In genomic region chr4:10983274-10983673, GRCh38 we compare ENCODE assay signal across 11 cellular contexts.
DNase-seq lines count a peak whose midpoint lies in the region; ATAC-seq, FAIRE-seq and TF ChIP-seq lines count a peak whose summit lies in the region.
"Had no signal": no experiment of that assay in that cellular context is flagged by ENCODE, and none has a peak within 500 bp of the region (broad histone marks: within the 10 kb centered on the region; RNA-seq: fewer than 3 reads in every experiment).

No MANE protein-coding gene starts in this region.

- no TSS peak for BruUV-seq in K562 (replicated peaks; lab: Mats Ljungman, UMichigan)

- POLR2A ChIA-PET in K562 (lab: Yijun Ruan, JAX) = no interaction called here

- TF ChIP-seq RAD21 in K562 (CRISPR knock-in tag; conservative IDR thresholded peaks at IDR 0.05 in 1 of 2, IDR thresholded peaks at IDR 0.05 in 1 of 2) = no peak

- TF ChIP-seq POLR2A in K562 (conservative IDR thresholded peaks at IDR 0.05) = no peak
- no peak for TF ChIP-seq POLR2A in suprapubic skin (IDR thresholded peaks at IDR 0.05)

- H3K4me2 ChIP-seq in BLaER1 treated with 17β-estradiol and CSF1 and Interleukin-3, amounts not matched to agents 10 nM and 100 nM = peak overlapping the region; percentile 7 to 59 (median 34); a peak in 19 of 22 replicates
- no peak overlapping the region for H3K4me2 ChIP-seq in K562 (ENCODE audit: insufficient read depth, low read length)

- no peaks in the 10 kb centered on the region for H3K9me1 ChIP-seq in K562 (ENCODE audit: control insufficient read depth, insufficient read depth, low read length)

- no peaks in the 10 kb centered on the region for H3K36me3 ChIP-seq in BLaER1 treated with 17β-estradiol and CSF1 and Interleukin-3, amounts not matched to agents 10 nM and 100 nM
- H3K36me3 ChIP-seq in K562 (ENCODE audit: control insufficient read depth, insufficient read depth, low read length) (no peaks in the 10 kb centered on the region), kidney (ENCODE audit: control insufficient read depth in 1 of 2, insufficient read depth in 2 of 2, low read length in 2 of 2) (no peaks in the 10 kb centered on the region), brain microvascular endothelial cell (replicated peaks) (no peaks in the 10 kb centered on the region), MG63 (no peaks in the 10 kb centered on the region), suprapubic skin (no peaks in the 10 kb centered on the region)
- H3K36me3 ChIP-seq: SJCRH30 had no signal

- TF ChIP-seq CTCF in K562 (IDR thresholded peaks at IDR 0.05 in 2 of 3, conservative IDR thresholded peaks at IDR 0.05 in 1 of 3; ENCODE audit: insufficient read depth in 2 of 3, low read depth in 1 of 3, low read length in 3 of 3) = no peak
- no peak for TF ChIP-seq CTCF in kidney (IDR thresholded peaks at IDR 0.05; ENCODE audit: borderline replicate concordance, extremely low read depth, insufficient read depth)
- no peak for TF ChIP-seq CTCF in brain microvascular endothelial cell (IDR thresholded peaks at IDR 0.05; ENCODE audit: low read depth, low read length, missing control alignments)
- TF ChIP-seq CTCF in suprapubic skin (IDR thresholded peaks at IDR 0.05) = no peak

- H3K9me3 ChIP-seq in BLaER1 treated with 17β-estradiol and CSF1 and Interleukin-3, amounts not matched to agents 10 nM and 100 nM (replicated peaks in 1 of 11) = no peaks in the 10 kb centered on the region; a peak in 1 of 22 replicates
- H3K9me3 ChIP-seq in K562 (replicated peaks; ENCODE audit: control insufficient read depth, insufficient read depth, low read depth, low read length) (0 out of 2 replicates have a peak, but pooled peaks cover 2% of the 10 kb centered on the region), kidney (ENCODE audit: control insufficient read depth in 1 of 2, low read length in 2 of 2) (no peaks in the 10 kb centered on the region), MG63 (no peaks in the 10 kb centered on the region), suprapubic skin (no peaks in the 10 kb centered on the region)
- H3K9me3 ChIP-seq: SJCRH30 had no signal

- TF ChIP-seq EP300 in K562 (IDR thresholded peaks at IDR 0.05; ENCODE audit: low read length) (no peak), suprapubic skin (IDR thresholded peaks at IDR 0.05) (no peak)

- in situ Hi-C loops in K562 (cut with MboI) (no loop called here), brain microvascular endothelial cell (cut with HindIII; ENCODE audit: low pct_ligation_motif_present, low sequenced_read_pairs) (no loop called here)

- peaks cover 12 to 20% (median 14%) of the 10 kb centered on the region in 10 experiments; a peak in 16 of 20 replicates for H3K4me1 ChIP-seq in BLaER1 treated with 17β-estradiol and CSF1 and Interleukin-3, amounts not matched to agents 10 nM and 100 nM
- H3K4me1 ChIP-seq in K562 (replicated peaks in 1 of 2; ENCODE audit: control insufficient read depth in 2 of 2, insufficient read depth in 2 of 2, low read length in 2 of 2) = no peaks in the 10 kb centered on the region
- no peaks in the 10 kb centered on the region for H3K4me1 ChIP-seq in kidney (ENCODE audit: control insufficient read depth in 1 of 2, insufficient read depth in 1 of 2, low read depth in 1 of 2, low read length in 2 of 2)
- no peaks in the 10 kb centered on the region for H3K4me1 ChIP-seq in suprapubic skin
- H3K4me1 ChIP-seq: SJCRH30 had no signal

- H3K79me2 ChIP-seq in K562 (ENCODE audit: control insufficient read depth, insufficient read depth, low read length) = no peaks in the 10 kb centered on the region

- H4K20me1 ChIP-seq in BLaER1 treated with 17β-estradiol and CSF1 and Interleukin-3, amounts not matched to agents 10 nM and 100 nM = no peaks in the 10 kb centered on the region
- H4K20me1 ChIP-seq in K562 (replicated peaks; ENCODE audit: control insufficient read depth, insufficient read depth, low read length) = no peaks in the 10 kb centered on the region

- no peak overlapping the region for H2AFZ ChIP-seq in K562 (ENCODE audit: low read depth, low read length)

- no peak overlapping the region for H3K27ac ChIP-seq in BLaER1 treated with 17β-estradiol and CSF1 and Interleukin-3, amounts not matched to agents 10 nM and 100 nM
- no peak overlapping the region for H3K27ac ChIP-seq in K562 (ENCODE audit: extremely low read depth, low read depth, low read length)
- no peak overlapping the region for H3K27ac ChIP-seq in kidney (ENCODE audit: low read depth in 2 of 2, low read length in 2 of 2)
- H3K27ac ChIP-seq in brain microvascular endothelial cell = no peak overlapping the region
- no peak overlapping the region for H3K27ac ChIP-seq in suprapubic skin
- H3K27ac ChIP-seq: SJCRH30 had no signal

- H3K9ac ChIP-seq in BLaER1 treated with 17β-estradiol and CSF1 and Interleukin-3, amounts not matched to agents 10 nM and 100 nM = no peak overlapping the region
- H3K9ac ChIP-seq in K562 (ENCODE audit: insufficient read depth in 1 of 2, low read depth in 2 of 2, low read length in 2 of 2) = no peak overlapping the region
- H3K9ac ChIP-seq in kidney (ENCODE audit: low read length in 2 of 2) = no peak overlapping the region

- DNase-seq in K562 (ENCODE audit: extremely low read depth in 1 of 4, low spot score in 3 of 4) = no peak
- DNase-seq in kidney = no peak
- no peak for DNase-seq in brain microvascular endothelial cell
- no peak for DNase-seq in MG63
- DNase-seq in suprapubic skin (ENCODE audit: low spot score in 2 of 2) = no peak
- DNase-seq: NCI-H2107, right cardiac atrium, SJCRH30 had no signal

- H3K27me3 ChIP-seq in BLaER1 treated with 17β-estradiol and CSF1 and Interleukin-3, amounts not matched to agents 10 nM and 100 nM = no peaks in the 10 kb centered on the region
- H3K27me3 ChIP-seq in K562 (ENCODE audit: control insufficient read depth in 2 of 2, insufficient read depth in 2 of 2, low read length in 2 of 2) (no peaks in the 10 kb centered on the region), brain microvascular endothelial cell (replicated peaks) (no peaks in the 10 kb centered on the region), MG63 (no peaks in the 10 kb centered on the region), suprapubic skin (no peaks in the 10 kb centered on the region)
- H3K27me3 ChIP-seq: SJCRH30 had no signal

- peak; percentile 76 for ATAC-seq in GM18868 (IDR thresholded peaks at IDR 0.05; ENCODE audit: unreplicated experiment)
- peak; percentile 47 for ATAC-seq in HG03280 (IDR thresholded peaks at IDR 0.05; ENCODE audit: unreplicated experiment)
- no peak for ATAC-seq in K562
- ATAC-seq: right cardiac atrium had no signal

- CTCF ChIA-PET in K562 (lab: Yijun Ruan, JAX; ENCODE audit: low intra/inter-chr PET ratio) = no interaction called here

- FAIRE-seq in K562 (lab: Jason Lieb, UNC) (no peak), kidney (lab: Jason Lieb, UNC) (no peak)

- intact Hi-C loops in K562 (cut with micrococcal nuclease) = no loop called here
- intact Hi-C loops in kidney (cut with DNase I) = no loop called here

- H3K4me3 ChIP-seq in BLaER1 treated with 17β-estradiol and CSF1 and Interleukin-3, amounts not matched to agents 10 nM and 100 nM = no peak overlapping the region
- H3K4me3 ChIP-seq in K562 = no peak overlapping the region
- no peak overlapping the region for H3K4me3 ChIP-seq in kidney (ENCODE audit: low read length in 2 of 2)
- H3K4me3 ChIP-seq in brain microvascular endothelial cell (ENCODE audit: low read depth, low read length) = no peak overlapping the region
- no peak overlapping the region for H3K4me3 ChIP-seq in MG63
- no peak overlapping the region for H3K4me3 ChIP-seq in suprapubic skin
- H3K4me3 ChIP-seq: SJCRH30 had no signal

- WGBS in K562 (ENCODE audit: insufficient coverage, low coverage, missing lambda C conversion rate) = 0% methylated on average over 2 of the region's 2 CpGs
- WGBS in suprapubic skin = 45% methylated on average over 2 of the region's 2 CpGs

TF ChIP-seq in K562, 482 proteins besides CTCF, POLR2A, EP300 and RAD21:
- TF ChIP-seq C11orf30 (IDR thresholded peaks at IDR 0.05; ENCODE audit: low read depth) = peak; percentile 32; the same call in 1 of the 2 replicates
- TF ChIP-seq MAFK (IDR thresholded peaks at IDR 0.05; ENCODE audit: low read length) = peak; percentile 40; the same call in 1 of the 2 replicates
- TF ChIP-seq ZNF766 (CRISPR knock-in tag; conservative IDR thresholded peaks at IDR 0.05) = no peak
- no peak for TF ChIP-seq E2F6 (IDR thresholded peaks at IDR 0.05; ENCODE audit: borderline replicate concordance in 1 of 2, extremely low read depth in 1 of 2, insufficient read depth in 1 of 2, insufficient read length in 1 of 2, low read depth in 1 of 2, low read length in 1 of 2, poor library complexity in 1 of 2, severe bottlenecking in 1 of 2)
- TF ChIP-seq ZNF316 (IDR thresholded peaks at IDR 0.05) = peak; percentile 19; the same call in 1 of the 2 replicates
- TF ChIP-seq STAT6 (CRISPR knock-in tag; IDR thresholded peaks at IDR 0.05) = no peak
- TF ChIP-seq MAFF (IDR thresholded peaks at IDR 0.05; ENCODE audit: low read length) = peak; percentile 38
- TF ChIP-seq MAFG (tag; conservative IDR thresholded peaks at IDR 0.05) = peak; percentile 39; the same call in 1 of the 2 replicates
